8 cellular contexts compared by ENCODE assay signal in genomic region chr6:88780714-88781389, GRCh38.
DNase-seq lines count a peak whose midpoint lies in the region; ATAC-seq and TF ChIP-seq lines count a peak whose summit lies in the region.

No MANE protein-coding gene starts in this region.

- TF ChIP-seq CTCF in AG10803 (conservative IDR thresholded peaks at IDR 0.05; ENCODE audit: low read length) (peak; percentile 94), LNCaP clone FGC (IDR thresholded peaks at IDR 0.05; ENCODE audit: control insufficient read depth, extremely low read depth, insufficient read depth) (peak; percentile 49), RWPE1 (conservative IDR thresholded peaks at IDR 0.05; ENCODE audit: low read depth) (peak; percentile 87), prostate gland (IDR thresholded peaks at IDR 0.05) (peak; percentile 36 to 66 (median 52))

- H3K9me3 ChIP-seq in prostate gland = no peaks in the 10 kb centered on the region

- ATAC-seq in GM18868 (IDR thresholded peaks at IDR 0.05; ENCODE audit: unreplicated experiment) (peak; percentile 59), HG03135 (IDR thresholded peaks at IDR 0.05; ENCODE audit: unreplicated experiment) (no peak)

- H3K27me3 Mint-ChIP-seq in activated T-helper 2 cell treated with anti-CD3 and anti-CD28 coated beads, Interferon-gamma antibody, Interleukin-2, Interleukin-4, amounts not matched to agents 10 μg/mL and 5 μg/mL and 100 μg/mL, durations not matched to agents 14 hours and 24 hours and 36 hours (ENCODE audit: low read depth) = no peaks in the 10 kb centered on the region

- CTCF ChIA-PET in RWPE1 (lab: Yijun Ruan, JAX) = interaction anchor here (0.6 to 1.1 kb wide), 4 partner anchors 10 to 1058 kb away, joined by 3 to 4 read pairs (median 3); no protein-coding TSS in a partner anchor

- no peaks in the 10 kb centered on the region for H3K36me3 ChIP-seq in prostate gland

- H3K27ac Mint-ChIP-seq in activated T-helper 2 cell treated with anti-CD3 and anti-CD28 coated beads, Interferon-gamma antibody, Interleukin-2, Interleukin-4, amounts not matched to agents 10 μg/mL and 5 μg/mL and 100 μg/mL, durations not matched to agents 14 hours and 24 hours and 36 hours = no peak overlapping the region

- WGBS in prostate gland = 67% methylated on average over 5 of the region's 5 CpGs

- no peak overlapping the region for H3K4me3 Mint-ChIP-seq in activated T-helper 2 cell treated with anti-CD3 and anti-CD28 coated beads, Interferon-gamma antibody, Interleukin-2, Interleukin-4, amounts not matched to agents 10 μg/mL and 5 μg/mL and 100 μg/mL, durations not matched to agents 14 hours and 24 hours and 36 hours (ENCODE audit: low read depth)

- no peak overlapping the region for H3K27ac ChIP-seq in RWPE1
- no peak overlapping the region for H3K27ac ChIP-seq in prostate gland

- POLR2A ChIA-PET in RWPE1 (lab: Yijun Ruan, JAX; ENCODE audit: low non-redundant PET) = no interaction called here

- H3K4me3 ChIP-seq in AG10803 (ENCODE audit: low read length) (no peak overlapping the region), LNCaP clone FGC (ENCODE audit: low read depth, low read length) (no peak overlapping the region), prostate gland (no peak overlapping the region)

- TF ChIP-seq POLR2A in prostate gland (IDR thresholded peaks at IDR 0.05) = no peak

- peaks cover 1% of the 10 kb centered on the region for H3K4me1 Mint-ChIP-seq in activated T-helper 2 cell treated with anti-CD3 and anti-CD28 coated beads, Interferon-gamma antibody, Interleukin-2, Interleukin-4, amounts not matched to agents 10 μg/mL and 5 μg/mL and 100 μg/mL, durations not matched to agents 14 hours and 24 hours and 36 hours (ENCODE audit: low read depth)

- H3K9me3 Mint-ChIP-seq in activated T-helper 2 cell treated with anti-CD3 and anti-CD28 coated beads, Interferon-gamma antibody, Interleukin-2, Interleukin-4, amounts not matched to agents 10 μg/mL and 5 μg/mL and 100 μg/mL, durations not matched to agents 14 hours and 24 hours and 36 hours = peaks cover 15% of the 10 kb centered on the region

- H3K36me3 Mint-ChIP-seq in activated T-helper 2 cell treated with anti-CD3 and anti-CD28 coated beads, Interferon-gamma antibody, Interleukin-2, Interleukin-4, amounts not matched to agents 10 μg/mL and 5 μg/mL and 100 μg/mL, durations not matched to agents 14 hours and 24 hours and 36 hours (ENCODE audit: low read depth) = peaks cover 20% of the 10 kb centered on the region

- intact Hi-C loops in activated T-helper 2 cell treated with anti-CD3 and anti-CD28 coated beads, Interferon-gamma antibody, Interleukin-2, Interleukin-4, amounts not matched to agents 10 μg/mL and 5 μg/mL and 100 μg/mL, durations not matched to agents 14 hours and 24 hours and 36 hours (cut with micrococcal nuclease) = loop anchor here (5.0 kb wide), 2 partner anchors 854 to 949 kb away; no protein-coding TSS in a partner anchor
- intact Hi-C loops in prostate gland (cut with DNase I) = loop anchor here (5.0 kb wide), 1 partner anchor 854 kb away; no protein-coding TSS in a partner anchor

- peak; percentile 70 for DNase-seq in AG10803 (ENCODE audit: low read depth)
- DNase-seq in LNCaP clone FGC (ENCODE audit: low read depth) = no peak
- peak; percentile 20 for DNase-seq in RWPE1 (ENCODE audit: low spot score)
- DNase-seq in activated T-helper 2 cell treated with anti-CD3 and anti-CD28 coated beads, Interferon-gamma antibody, Interleukin-2, Interleukin-4, amounts not matched to agents 10 μg/mL and 5 μg/mL and 100 μg/mL, durations not matched to agents 14 hours and 24 hours and 36 hours (ENCODE audit: low spot score) = peak; percentile 20
- DNase-seq in globus pallidus (ENCODE audit: low spot score) = peak; percentile 42
- DNase-seq in prostate gland (ENCODE audit: low spot score) = peak; percentile 5

- no peaks in the 10 kb centered on the region for H3K4me1 ChIP-seq in prostate gland (replicated peaks)

- H3K27me3 ChIP-seq in prostate gland (replicated peaks; ENCODE audit: insufficient read depth) = no peaks in the 10 kb centered on the region
